In the genomic region with DNA sequence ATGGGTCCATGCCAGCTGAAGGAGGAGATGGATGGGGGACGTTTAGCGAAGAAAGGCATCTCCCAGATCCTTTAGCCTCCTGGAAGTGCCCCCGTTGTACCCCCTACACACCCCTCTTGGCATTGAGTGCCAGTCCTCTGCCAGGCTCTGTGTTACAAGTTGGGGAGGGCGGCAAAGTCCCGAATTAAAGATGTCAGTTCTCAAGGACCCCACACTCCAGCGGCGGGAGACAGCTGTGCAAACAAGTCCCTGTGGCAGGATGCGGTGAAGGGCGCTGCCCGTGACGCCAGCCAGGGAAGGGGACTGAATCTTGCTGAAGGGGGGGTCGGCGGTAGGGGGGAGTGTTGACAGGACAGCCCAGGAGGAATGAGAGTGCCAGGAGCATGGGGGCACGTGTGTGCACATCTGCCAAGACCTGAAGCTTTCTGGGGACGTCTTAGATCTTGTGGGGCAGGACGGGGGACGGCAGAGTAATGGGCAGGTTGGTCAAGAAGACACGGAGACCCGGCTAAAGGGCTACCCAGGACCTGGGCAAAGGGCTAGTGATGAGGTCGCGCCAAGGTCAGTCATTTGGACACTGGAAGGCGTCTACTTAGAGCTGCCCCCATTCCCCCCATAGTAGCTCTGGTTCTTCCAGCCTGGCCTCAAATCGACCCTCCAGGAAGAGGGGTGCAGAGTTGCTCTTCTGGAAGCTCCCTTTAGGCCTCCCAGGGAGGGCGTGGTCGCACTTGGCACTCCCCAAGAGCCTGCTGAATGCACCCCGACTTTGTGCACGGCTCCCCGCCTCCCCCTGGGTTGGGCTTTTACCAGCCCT, we compare ENCODE assay signal across 8 cellular contexts.
A peak's percentile ranks its signal among the peaks of the same experiment; 100 is the strongest.
DNase-seq lines count a peak whose midpoint lies in the region; ATAC-seq and TF ChIP-seq lines count a peak whose summit lies in the region.

No MANE protein-coding gene starts in this region.

- in situ Hi-C loops in GM13976 (cut with MboI; ENCODE audit: low sequenced_read_pairs, unreplicated experiment), result no loop called here

- DNase-seq in GM13976 (ENCODE audit: low spot score) (peak; percentile 18), NCI-H2171 treated with DMSO at 0.1 percent for 48 hours (lab: John Stamatoyannopoulos, UW) (peak; percentile 59), choroid plexus epithelial cell (ENCODE audit: low read depth) (peak; percentile 51), left kidney (ENCODE audit: low read depth, low spot score) (peak; percentile 88), cerebellar nuclear complex (lab: John Stamatoyannopoulos, UW) (no peak)
- DNase-seq in activated CD4-positive, CD25-positive, alpha-beta regulatory T cell treated with anti-CD3 and anti-CD28 coated beads, Interleukin-2, amount 50 U/mL, for 72 hours, result peak; percentile 61
- peak; percentile 47 for DNase-seq in stimulated activated CD4-positive, alpha-beta T cell treated with anti-CD3 and anti-CD28 coated beads, Interleukin-4, amount 100 ng/mL, for 1 hour

- no peak for TF ChIP-seq CTCF in GM13976 (IDR thresholded peaks at IDR 0.05; ENCODE audit: borderline replicate concordance, control extremely low read depth, extremely low read depth, insufficient read depth, missing control alignments)
- TF ChIP-seq CTCF in choroid plexus epithelial cell (conservative IDR thresholded peaks at IDR 0.05; ENCODE audit: low read depth, low read length), result no peak

- H3K4me3 ChIP-seq in choroid plexus epithelial cell (ENCODE audit: low read depth, low read length), result peak overlapping the region; percentile 82

- no peak for ATAC-seq in GM21619 (IDR thresholded peaks at IDR 0.05; ENCODE audit: unreplicated experiment)

Comparison
In these comparisons a context has a peak if more than half of its experiments do, and no peak if none do; other contexts are left out.
1. DNase-seq: peak in GM13976 (single experiment), NCI-H2171 treated with DMSO at 0.1 percent for 48 hours (single experiment), activated CD4-positive, CD25-positive, alpha-beta regulatory T cell treated with anti-CD3 and anti-CD28 coated beads, Interleukin-2, amount 50 U/mL, for 72 hours (single experiment), choroid plexus epithelial cell (single experiment), left kidney (single experiment) and stimulated activated CD4-positive, alpha-beta T cell treated with anti-CD3 and anti-CD28 coated beads, Interleukin-4, amount 100 ng/mL, for 1 hour (single experiment); none in cerebellar nuclear complex (0 of 2).